10 cellular contexts compared by ENCODE assay signal in the genomic region with DNA sequence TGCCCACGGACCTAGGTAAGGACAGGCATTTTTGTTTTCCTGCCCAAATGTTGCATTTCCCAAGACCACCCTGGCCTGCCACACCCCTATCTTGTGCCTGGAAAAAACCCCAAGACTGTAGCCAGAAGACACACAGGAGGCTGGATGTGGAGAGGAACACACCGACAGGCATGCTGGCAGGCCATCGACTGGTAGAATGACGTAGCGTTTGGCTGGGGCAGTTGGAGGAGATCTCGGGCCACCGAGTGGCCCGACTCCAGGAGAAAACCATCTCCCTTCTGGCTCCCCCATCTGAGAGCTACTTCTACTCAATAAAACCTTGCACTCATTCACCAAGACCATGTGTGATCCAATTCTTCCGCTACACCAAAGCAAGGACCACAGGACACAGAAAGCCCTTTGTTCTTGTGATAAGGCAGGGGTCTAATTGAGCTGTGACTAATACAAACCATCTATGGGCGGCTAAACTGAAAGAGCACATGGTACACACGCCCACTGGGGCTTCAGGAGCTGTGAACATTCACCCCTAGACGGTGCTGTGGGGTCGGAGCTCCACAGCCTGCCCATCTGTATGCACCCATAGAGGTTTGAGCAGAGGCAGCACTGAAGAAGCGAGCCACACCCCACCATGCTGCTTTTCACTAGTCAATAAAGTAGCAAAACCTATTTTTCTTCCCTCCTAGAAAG. TPM values are rescaled to one million over a fixed set of nuclear protein-coding genes. Genes with fewer than 3 reads are reported as not detected.
DNase-seq lines count a peak whose midpoint lies in the region; ATAC-seq and TF ChIP-seq lines count a peak whose summit lies in the region.
"Had no signal": no experiment of that assay in that cellular context is flagged by ENCODE, and none has a peak within 500 bp of the region (broad histone marks: within the 10 kb centered on the region; RNA-seq: fewer than 3 reads in every experiment).

No MANE protein-coding gene starts in this region.

- H3K4me3 ChIP-seq in foreskin fibroblast (ENCODE audit: low read depth in 1 of 2, low read length in 2 of 2) (no peak overlapping the region), lower lobe of right lung (no peak overlapping the region)
- H3K4me3 ChIP-seq: pancreas had no signal

- no peak for ATAC-seq in lower lobe of right lung

- no peaks in the 10 kb centered on the region for H3K9me3 ChIP-seq in lower lobe of right lung
- H3K9me3 ChIP-seq: pancreas had no signal

- peaks cover 6% of the 10 kb centered on the region for H3K4me1 ChIP-seq in lower lobe of right lung
- H3K4me1 ChIP-seq: pancreas had no signal

- TF ChIP-seq CTCF in GM13977 (IDR thresholded peaks at IDR 0.05; ENCODE audit: extremely low read depth, insufficient read depth, missing control alignments) (peak; percentile 54), foreskin fibroblast (IDR thresholded peaks at IDR 0.05; ENCODE audit: low read depth, low read length) (peak; percentile 2), lower lobe of right lung (IDR thresholded peaks at IDR 0.05) (no peak)

- H3K27ac ChIP-seq in lower lobe of right lung = no peak overlapping the region
- H3K27ac ChIP-seq: KMS-11, pancreas had no signal

- H3K27me3 ChIP-seq in lower lobe of right lung (ENCODE audit: low read depth) = peaks cover 20% of the 10 kb centered on the region

- H3K36me3 ChIP-seq in lower lobe of right lung = no peaks in the 10 kb centered on the region
- H3K36me3 ChIP-seq: pancreas had no signal

- peak; percentile 5 for DNase-seq in DMS153 treated with DMSO at 0.1 percent for 48 hours (lab: John Stamatoyannopoulos, UW; ENCODE audit: unreplicated experiment)
- peak; percentile 53 for DNase-seq in GM13977 (ENCODE audit: low spot score)
- peak; percentile 16 for DNase-seq in RKO (ENCODE audit: low spot score)
- DNase-seq in foreskin fibroblast = no peak
- DNase-seq in lower lobe of right lung = no peak
- no peak for DNase-seq in amniotic stem cell (lab: John Stamatoyannopoulos, UW)
- DNase-seq in stimulated activated CD8-positive, alpha-beta memory T cell treated with anti-CD3 and anti-CD28 coated beads, Interleukin-4, amount 100 ng/mL, for 48 hours = no peak
- DNase-seq: pancreas, T1000 had no signal

- in situ Hi-C loops in GM13977 (cut with MboI; ENCODE audit: low pct_unique_long_range_greater_than_20kb, low sequenced_read_pairs, unreplicated experiment) = no loop called here

- intact Hi-C loops in lower lobe of right lung (cut with DNase I) = no loop called here

RNA-seq across cellular contexts. Expression of a gene that starts 38.9 kb away (rescaled TPM):
- 7.9 TPM for total RNA-seq in lower lobe of right lung

RNA-seq across cellular contexts. Expression of a gene that starts 56.4 kb away (rescaled TPM):
- 38.6 TPM for total RNA-seq in lower lobe of right lung

Comparison
In these comparisons a context has a peak if more than half of its experiments do, and no peak if none do; other contexts are left out.
1. DNase-seq: peak in DMS153 treated with DMSO at 0.1 percent for 48 hours (single experiment), GM13977 (single experiment) and RKO (single experiment); none in foreskin fibroblast (0 of 2), lower lobe of right lung (single experiment), amniotic stem cell (single experiment) and stimulated activated CD8-positive, alpha-beta memory T cell treated with anti-CD3 and anti-CD28 coated beads, Interleukin-4, amount 100 ng/mL, for 48 hours (single experiment).